Comparison of ENCODE assay signal across 18 cellular contexts in the genomic region with DNA sequence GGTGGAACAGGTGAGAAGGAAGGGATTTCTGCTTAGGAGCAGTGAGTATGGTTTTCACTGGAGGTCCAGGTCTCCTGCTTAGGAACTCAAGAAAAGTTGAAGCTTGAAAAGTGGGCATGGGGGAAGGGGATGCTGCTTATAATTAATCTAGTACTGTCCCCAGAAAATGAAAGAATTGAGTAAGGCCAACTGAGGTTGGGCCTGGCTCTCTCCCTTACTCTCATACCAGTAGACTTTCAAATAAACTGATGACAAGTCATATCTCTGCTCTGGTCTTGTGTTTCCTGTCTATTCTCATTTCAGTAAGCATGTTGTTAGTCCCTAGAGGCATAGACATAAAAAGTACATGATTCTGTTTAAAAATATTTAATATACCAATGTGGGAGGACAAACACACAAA. TPM values are rescaled to one million over a fixed set of nuclear protein-coding genes. Genes with fewer than 3 reads are reported as not detected.
DNase-seq lines count a peak whose midpoint lies in the region; ATAC-seq lines count a peak whose summit lies in the region.
"Had no signal": no experiment of that assay in that cellular context is flagged by ENCODE, and none has a peak within 500 bp of the region (broad histone marks: within the 10 kb centered on the region; RNA-seq: fewer than 3 reads in every experiment).

No MANE protein-coding gene starts in this region.

- no peak overlapping the region for H4K5ac ChIP-seq in mesendoderm (ENCODE audit: low read length)

- H3K4me3 ChIP-seq in CD4-positive, CD25-positive, alpha-beta regulatory T cell (ENCODE audit: low read depth, low read length) = peak overlapping the region; percentile 29
- no peak overlapping the region for H3K4me3 ChIP-seq in mesendoderm (ENCODE audit: low read length)

- peaks cover 42 to 91% (median 81%) of the 10 kb centered on the region in 4 donors for H3K4me1 Mint-ChIP-seq in CD4-positive, CD25-positive, alpha-beta regulatory T cell
- peaks cover 70% of the 10 kb centered on the region for H3K4me1 Mint-ChIP-seq in T-helper 17 cell

- ATAC-seq in CD4-positive, CD25-positive, alpha-beta regulatory T cell (ENCODE audit: low read depth in 2 of 2) = peak in 1 of 2 donors; percentile 55
- ATAC-seq in GM21529 (IDR thresholded peaks at IDR 0.05; ENCODE audit: unreplicated experiment) (peak; percentile 36), T-helper 17 cell (peak; percentile 26), left cardiac atrium (no peak), HG03280 (IDR thresholded peaks at IDR 0.05; ENCODE audit: unreplicated experiment) (no peak)
- ATAC-seq: HCT116 had no signal

- peak overlapping the region; percentile 89 to 99 (median 91) for H3K27ac Mint-ChIP-seq in CD4-positive, CD25-positive, alpha-beta regulatory T cell
- peak overlapping the region; percentile 96 for H3K27ac Mint-ChIP-seq in T-helper 17 cell

- no peak overlapping the region for H2BK120ac ChIP-seq in mesendoderm (ENCODE audit: low read depth, low read length)

- H3K23ac ChIP-seq in mesendoderm (ENCODE audit: low read length) = no peak overlapping the region

- no peaks in the 10 kb centered on the region for H3K79me1 ChIP-seq in mesendoderm (ENCODE audit: low read length)

- no peak overlapping the region for H3K56ac ChIP-seq in mesendoderm (ENCODE audit: low read length)

- no peak overlapping the region for H3K18ac ChIP-seq in mesendoderm (ENCODE audit: low read length)

- H3K9ac ChIP-seq in mesendoderm (ENCODE audit: low read length) = no peak overlapping the region
- H3K9ac ChIP-seq: parathyroid adenoma had no signal

- H3K27me3 ChIP-seq in CD4-positive, CD25-positive, alpha-beta regulatory T cell (ENCODE audit: control insufficient read depth, insufficient read depth, low read length) = no peaks in the 10 kb centered on the region
- H3K27me3 ChIP-seq in mesendoderm (ENCODE audit: insufficient read depth, low read length, poor library complexity) = no peaks in the 10 kb centered on the region
- H3K27me3 ChIP-seq: BE2C had no signal

- H3K4ac ChIP-seq in mesendoderm (ENCODE audit: low read depth, low read length) = no peak overlapping the region

- H3K4me1 ChIP-seq in CD4-positive, CD25-positive, alpha-beta regulatory T cell (ENCODE audit: control insufficient read depth, insufficient read depth, low read length, poor library complexity, severe bottlenecking) = peaks cover 51% of the 10 kb centered on the region
- H3K4me1 ChIP-seq in mesendoderm (ENCODE audit: control insufficient read depth, low read depth, low read length) = peaks cover 4% of the 10 kb centered on the region
- H3K4me1 ChIP-seq: BE2C, parathyroid adenoma had no signal

- H3K9me3 Mint-ChIP-seq in CD4-positive, CD25-positive, alpha-beta regulatory T cell = peaks cover 0 to 4% (median 0%) of the 10 kb centered on the region in 7 donors

- H3K36me3 Mint-ChIP-seq in CD4-positive, CD25-positive, alpha-beta regulatory T cell = peaks cover 64% of the 10 kb centered on the region
- peaks cover 7% of the 10 kb centered on the region for H3K36me3 Mint-ChIP-seq in T-helper 17 cell (ENCODE audit: low read depth)

- H3K36me3 ChIP-seq in CD4-positive, CD25-positive, alpha-beta regulatory T cell (ENCODE audit: control insufficient read depth, insufficient read depth, low read length) = peaks cover 50% of the 10 kb centered on the region
- H3K36me3 ChIP-seq in mesendoderm (ENCODE audit: control insufficient read depth, insufficient read depth, low read length) = no peaks in the 10 kb centered on the region
- H3K36me3 ChIP-seq: BE2C had no signal

- no peak overlapping the region for H2BK15ac ChIP-seq in mesendoderm (replicated peaks; ENCODE audit: low read depth)

- intact Hi-C loops in left cardiac atrium (cut with DNase I) = no loop called here

- H2BK5ac ChIP-seq in mesendoderm (ENCODE audit: low read length) = peak overlapping the region; percentile 72

- H3K27ac ChIP-seq in CD4-positive, CD25-positive, alpha-beta regulatory T cell (ENCODE audit: insufficient read depth, low read length, poor library complexity, severe bottlenecking) = peak overlapping the region; percentile 78
- H3K27ac ChIP-seq in mesendoderm (ENCODE audit: low read depth, low read length) = no peak overlapping the region
- H3K27ac ChIP-seq: parathyroid adenoma, RWPE1 had no signal

- peak overlapping the region; percentile 30 to 73 (median 44) for H3K4me3 Mint-ChIP-seq in CD4-positive, CD25-positive, alpha-beta regulatory T cell
- peak overlapping the region; percentile 70 for H3K4me3 Mint-ChIP-seq in T-helper 17 cell

- DNase-seq in CD4-positive, CD25-positive, alpha-beta regulatory T cell = peak in 1 of 3 donors; percentile 70
- DNase-seq in T-helper 17 cell (no peak), mesendoderm (no peak), left cardiac atrium (no peak), GOT3 (lab: John Stamatoyannopoulos, UW) (no peak), DMS79 treated with DMSO at 0.1 percent for 48 hours (lab: John Stamatoyannopoulos, UW) (no peak)
- DNase-seq: BE2C, DMS79, erythroblast, islet precursor cell, NCI-H2081 treated with DMSO at 0.1 percent for 48 hours, NCI-H526 treated with DMSO at 0.1 percent for 48 hours had no signal

- peak overlapping the region; percentile 87 for H2AK5ac ChIP-seq in mesendoderm (ENCODE audit: low read length)

- no peak overlapping the region for H4K8ac ChIP-seq in mesendoderm (ENCODE audit: low read depth, low read length)

- H3K79me2 ChIP-seq in mesendoderm (ENCODE audit: control insufficient read depth, insufficient read depth, low read length) = no peaks in the 10 kb centered on the region
- H3K79me2 ChIP-seq: parathyroid adenoma had no signal

- H3K9me3 ChIP-seq in CD4-positive, CD25-positive, alpha-beta regulatory T cell (ENCODE audit: control insufficient read depth in 2 of 2, low read length in 2 of 2) = no peaks in the 10 kb centered on the region
- no peaks in the 10 kb centered on the region for H3K9me3 ChIP-seq in T-helper 17 cell (ENCODE audit: control insufficient read depth, low read length, poor library complexity, severe bottlenecking)
- H3K9me3 ChIP-seq: BE2C had no signal

- no peak overlapping the region for H3K4me2 ChIP-seq in mesendoderm (ENCODE audit: low read length)

- H3K27me3 Mint-ChIP-seq in CD4-positive, CD25-positive, alpha-beta regulatory T cell = no peaks in the 10 kb centered on the region
- H3K27me3 Mint-ChIP-seq in T-helper 17 cell = no peaks in the 10 kb centered on the region

RNA-seq across cellular contexts. Expression of a gene that starts 26.4 kb away (rescaled TPM):
- total RNA-seq in CD4-positive, CD25-positive, alpha-beta regulatory T cell = 290 TPM
- 100 to 1,000 TPM; 196 to 269 (median 240) TPM for polyA plus RNA-seq in CD4-positive, CD25-positive, alpha-beta regulatory T cell
- 100 to 1,000 TPM; 386 to 387 TPM for total RNA-seq in T-helper 17 cell
- 2.5 TPM for polyA plus RNA-seq in mesendoderm (2013, experiment 1 of 2)
- polyA plus RNA-seq in mesendoderm (2013, experiment 2 of 2) = 2.7 TPM
- 1 to 10 TPM; 1.9 to 5.5 TPM for total RNA-seq in left cardiac atrium
- total RNA-seq: HT-29 had no signal

RNA-seq across cellular contexts. Expression of a gene that starts 38.4 kb away (rescaled TPM):
- 70.3 TPM for total RNA-seq in CD4-positive, CD25-positive, alpha-beta regulatory T cell
- polyA plus RNA-seq in CD4-positive, CD25-positive, alpha-beta regulatory T cell = 10 to 100 TPM; 33.5 to 45.4 (median 39.5) TPM
- 10 to 100 TPM; 67.8 to 70.6 TPM for total RNA-seq in T-helper 17 cell
- polyA plus RNA-seq in mesendoderm (2013, experiment 1 of 2) = 0.10 TPM
- 0.11 TPM for polyA plus RNA-seq in mesendoderm (2013, experiment 2 of 2)
- total RNA-seq in left cardiac atrium = under 1 TPM; 0.91 to 0.94 TPM
- total RNA-seq: HT-29 had no signal

RNA-seq across cellular contexts. Expression of a gene that starts 53.8 kb away (rescaled TPM):
- 0.76 TPM for total RNA-seq in CD4-positive, CD25-positive, alpha-beta regulatory T cell
- polyA plus RNA-seq in CD4-positive, CD25-positive, alpha-beta regulatory T cell = under 1 TPM; 0.07 to 0.88 (median 0.15) TPM
- total RNA-seq in T-helper 17 cell = 1 to 10 TPM; 3.1 to 3.9 TPM
- polyA plus RNA-seq in mesendoderm (2013, experiment 1 of 2) = 0.06 TPM
- 0.07 TPM for polyA plus RNA-seq in mesendoderm (2013, experiment 2 of 2)
- 1 to 10 TPM in 1 of 2 donors, under 1 TPM in 1; 0.68 to 1.9 TPM for total RNA-seq in left cardiac atrium
- total RNA-seq: HT-29 had no signal

Comparison
In these comparisons a context has a peak if more than half of its experiments do, and no peak if none do; other contexts are left out.
1. ATAC-seq: peak in GM21529 (single experiment) and T-helper 17 cell (single experiment); none in left cardiac atrium (0 of 2) and HG03280 (single experiment).
2. RNA of a gene that starts 26.4 kb away (total RNA-seq): 386 to 387 TPM in T-helper 17 cell and 290 TPM in CD4-positive, CD25-positive, alpha-beta regulatory T cell (single experiment); 1.9 to 5.5 TPM in left cardiac atrium; every median in the first group is over 10 times any median in the second.
3. RNA of a gene that starts 38.4 kb away (total RNA-seq): 67.8 to 70.6 TPM in T-helper 17 cell and 70.3 TPM in CD4-positive, CD25-positive, alpha-beta regulatory T cell (single experiment); 0.91 to 0.94 TPM in left cardiac atrium; every median in the first group is over 10 times any median in the second.